In genomic region chr1:15177710-15178166, GRCh38 we compare ENCODE assay signal across 1 cellular context.
TF ChIP-seq lines count a peak whose summit lies in the region.

No MANE protein-coding gene starts in this region.

TF ChIP-seq in K562, 482 proteins besides CTCF, POLR2A, EP300 and RAD21 (continued from another document and continues in another):
- 0 out of 2 replicates have a peak, but pooled peaks have one; percentile 23 for TF ChIP-seq ZNF395 (CRISPR knock-in tag; IDR thresholded peaks at IDR 0.05)
- TF ChIP-seq ATF7 (IDR thresholded peaks at IDR 0.05), result peak; percentile 24; the same call in 1 of the 2 replicates
- TF ChIP-seq, protein P1, sequence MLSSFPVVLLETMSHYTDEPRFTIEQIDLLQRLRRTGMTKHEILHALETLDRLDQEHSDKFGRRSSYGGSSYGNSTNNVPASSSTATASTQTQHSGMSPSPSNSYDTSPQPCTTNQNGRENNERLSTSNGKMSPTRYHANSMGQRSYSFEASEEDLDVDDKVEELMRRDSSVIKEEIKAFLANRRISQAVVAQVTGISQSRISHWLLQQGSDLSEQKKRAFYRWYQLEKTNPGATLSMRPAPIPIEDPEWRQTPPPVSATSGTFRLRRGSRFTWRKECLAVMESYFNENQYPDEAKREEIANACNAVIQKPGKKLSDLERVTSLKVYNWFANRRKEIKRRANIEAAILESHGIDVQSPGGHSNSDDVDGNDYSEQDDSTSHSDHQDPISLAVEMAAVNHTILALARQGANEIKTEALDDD (IDR thresholded peaks at IDR 0.05), result peak; percentile 79
- TF ChIP-seq RCOR1 (IDR thresholded peaks at IDR 0.05; ENCODE audit: borderline replicate concordance in 1 of 2, low read depth in 2 of 2, low read length in 2 of 2), result peak in 1 of 2 experiments; percentile 97; a peak in 2 of 4 replicates
- peak; percentile 14; the same call in 1 of the 2 replicates for TF ChIP-seq MTA2 (IDR thresholded peaks at IDR 0.05; ENCODE audit: low read depth)
- TF ChIP-seq NRF1 (conservative IDR thresholded peaks at IDR 0.05 in 1 of 2, IDR thresholded peaks at IDR 0.05 in 1 of 2), result peak; percentile 19 to 43; a peak in 2 of 4 replicates
- TF ChIP-seq CBX8 (IDR thresholded peaks at IDR 0.05; ENCODE audit: borderline replicate concordance, extremely low read depth, low read depth, low read length, poor library complexity, severe bottlenecking), result no peak
- no peak for TF ChIP-seq MYBL2 (IDR thresholded peaks at IDR 0.05; ENCODE audit: low read depth)
- no peak for TF ChIP-seq MYBL2 (CRISPR knock-in tag; IDR thresholded peaks at IDR 0.05; ENCODE audit: borderline replicate concordance)
- no peak for TF ChIP-seq TGIF2 (CRISPR knock-in tag; IDR thresholded peaks at IDR 0.05)
- TF ChIP-seq MGA (IDR thresholded peaks at IDR 0.05), result peak; percentile 44
- peak; percentile 59 for TF ChIP-seq CBFA2T2 (conservative IDR thresholded peaks at IDR 0.05)
- no peak for TF ChIP-seq BRD9 (IDR thresholded peaks at IDR 0.05; ENCODE audit: low read depth, partially characterized antibody)
- no peak for TF ChIP-seq THAP12 (CRISPR knock-in tag; IDR thresholded peaks at IDR 0.05)
- no peak for TF ChIP-seq WHSC1 (IDR thresholded peaks at IDR 0.05; ENCODE audit: low read length)
- TF ChIP-seq, protein P2, sequence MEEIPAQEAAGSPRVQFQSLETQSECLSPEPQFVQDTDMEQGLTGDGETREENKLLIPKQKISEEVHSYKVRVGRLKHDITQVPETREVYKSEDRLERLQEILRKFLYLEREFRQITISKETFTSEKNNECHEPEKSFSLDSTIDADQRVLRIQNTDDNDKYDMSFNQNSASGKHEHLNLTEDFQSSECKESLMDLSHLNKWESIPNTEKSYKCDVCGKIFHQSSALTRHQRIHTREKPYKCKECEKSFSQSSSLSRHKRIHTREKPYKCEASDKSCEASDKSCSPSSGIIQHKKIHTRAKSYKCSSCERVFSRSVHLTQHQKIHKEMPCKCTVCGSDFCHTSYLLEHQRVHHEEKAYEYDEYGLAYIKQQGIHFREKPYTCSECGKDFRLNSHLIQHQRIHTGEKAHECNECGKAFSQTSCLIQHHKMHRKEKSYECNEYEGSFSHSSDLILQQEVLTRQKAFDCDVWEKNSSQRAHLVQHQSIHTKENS (CRISPR knock-in tag; IDR thresholded peaks at IDR 0.05), result no peak
- TF ChIP-seq ETV1 (tag; conservative IDR thresholded peaks at IDR 0.05; ENCODE audit: low read depth), result peak; percentile 37
- TF ChIP-seq HSF4 (CRISPR knock-in tag; IDR thresholded peaks at IDR 0.05; ENCODE audit: borderline replicate concordance), result no peak
- TF ChIP-seq GATA2 (CRISPR knock-in tag; IDR thresholded peaks at IDR 0.05), result peak; percentile 46; the same call in 1 of the 2 replicates
- 0 out of 4 replicates have a peak, but pooled peaks of 1 of the 2 experiments have one; percentile 26 for TF ChIP-seq KDM1A (IDR thresholded peaks at IDR 0.05)
- peak; percentile 47; the same call in 1 of the 2 replicates for TF ChIP-seq VEZF1 (CRISPR knock-in tag; IDR thresholded peaks at IDR 0.05)
- peak; percentile 63 for TF ChIP-seq CXXC5 (CRISPR knock-in tag; IDR thresholded peaks at IDR 0.05)
- TF ChIP-seq ZNF766 (CRISPR knock-in tag; conservative IDR thresholded peaks at IDR 0.05), result no peak
- peak; percentile 53; the same call in 1 of the 2 replicates for TF ChIP-seq RNF2 (IDR thresholded peaks at IDR 0.05)
- TF ChIP-seq ZNF41 (CRISPR knock-in tag; conservative IDR thresholded peaks at IDR 0.05), result no peak
- TF ChIP-seq NR2C2 (CRISPR knock-in tag; IDR thresholded peaks at IDR 0.05), result 0 out of 2 replicates have a peak, but pooled peaks have one; percentile 17
- peak; percentile 68 for TF ChIP-seq NR2C2 (tag; IDR thresholded peaks at IDR 0.05)
- no peak; the same call in 1 of the 2 replicates for TF ChIP-seq FOXM1 (IDR thresholded peaks at IDR 0.05; ENCODE audit: low read depth)
- no peak for TF ChIP-seq FOXM1 (CRISPR knock-in tag; IDR thresholded peaks at IDR 0.05; ENCODE audit: low read depth)
- 0 out of 2 replicates have a peak, but pooled peaks have one; percentile 28 for TF ChIP-seq SMAD3 (CRISPR knock-in tag; conservative IDR thresholded peaks at IDR 0.05)
- no peak for TF ChIP-seq ZNF347 (CRISPR knock-in tag; IDR thresholded peaks at IDR 0.05; ENCODE audit: low read depth)
- peak; percentile 81 for TF ChIP-seq TCF3 (CRISPR knock-in tag; IDR thresholded peaks at IDR 0.05)
- TF ChIP-seq L3MBTL2 (IDR thresholded peaks at IDR 0.05), result peak; percentile 72
- 0 out of 2 replicates have a peak, but pooled peaks have one; percentile 27 for TF ChIP-seq SMAD4 (CRISPR knock-in tag; conservative IDR thresholded peaks at IDR 0.05)
- no peak for TF ChIP-seq GATAD2B (IDR thresholded peaks at IDR 0.05; ENCODE audit: borderline replicate concordance)
- peak; percentile 34; the same call in 1 of the 2 replicates for TF ChIP-seq JUND (IDR thresholded peaks at IDR 0.05; ENCODE audit: borderline replicate concordance, low read depth, low read length)
- TF ChIP-seq JUND (tag; IDR thresholded peaks at IDR 0.05; ENCODE audit: borderline replicate concordance, low read depth, low read length), result peak; percentile 33; the same call in 1 of the 3 replicates
- no peak for TF ChIP-seq CC2D1A (IDR thresholded peaks at IDR 0.05)
- TF ChIP-seq FOXA3 (CRISPR knock-in tag; conservative IDR thresholded peaks at IDR 0.05 in 1 of 2, IDR thresholded peaks at IDR 0.05 in 1 of 2), result no peak
- TF ChIP-seq MTA3 (IDR thresholded peaks at IDR 0.05; ENCODE audit: borderline replicate concordance), result peak; percentile 18; the same call in 1 of the 2 replicates
- TF ChIP-seq MEIS2 (IDR thresholded peaks at IDR 0.05; ENCODE audit: partially characterized antibody), result peak; percentile 24
